4 cellular contexts compared by ENCODE assay signal in the genomic region with DNA sequence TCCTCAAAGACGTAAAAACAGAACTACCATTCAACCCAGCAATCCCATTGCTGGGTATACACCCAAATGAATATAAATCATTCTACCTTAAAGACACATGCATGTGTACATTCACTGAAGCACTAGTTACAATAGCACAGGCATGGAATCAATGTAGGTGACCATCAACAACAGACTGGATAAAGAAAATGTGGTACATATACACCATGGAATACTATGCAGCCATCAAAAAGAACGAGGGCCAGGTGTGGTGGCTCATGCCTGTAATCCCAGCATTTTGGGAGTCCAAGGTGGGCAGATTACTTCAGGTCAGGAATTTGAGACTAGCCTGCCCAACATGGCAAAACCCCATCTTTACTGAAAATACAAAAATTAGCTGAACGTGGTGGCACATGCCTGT.
A peak's percentile ranks its signal among the peaks of the same experiment; 100 is the strongest.
TF ChIP-seq lines count a peak whose summit lies in the region.

No MANE protein-coding gene starts in this region.

TF ChIP-seq in HEK293, 187 proteins besides CTCF, POLR2A, EP300 and RAD21:
- TF ChIP-seq, protein P1, sequence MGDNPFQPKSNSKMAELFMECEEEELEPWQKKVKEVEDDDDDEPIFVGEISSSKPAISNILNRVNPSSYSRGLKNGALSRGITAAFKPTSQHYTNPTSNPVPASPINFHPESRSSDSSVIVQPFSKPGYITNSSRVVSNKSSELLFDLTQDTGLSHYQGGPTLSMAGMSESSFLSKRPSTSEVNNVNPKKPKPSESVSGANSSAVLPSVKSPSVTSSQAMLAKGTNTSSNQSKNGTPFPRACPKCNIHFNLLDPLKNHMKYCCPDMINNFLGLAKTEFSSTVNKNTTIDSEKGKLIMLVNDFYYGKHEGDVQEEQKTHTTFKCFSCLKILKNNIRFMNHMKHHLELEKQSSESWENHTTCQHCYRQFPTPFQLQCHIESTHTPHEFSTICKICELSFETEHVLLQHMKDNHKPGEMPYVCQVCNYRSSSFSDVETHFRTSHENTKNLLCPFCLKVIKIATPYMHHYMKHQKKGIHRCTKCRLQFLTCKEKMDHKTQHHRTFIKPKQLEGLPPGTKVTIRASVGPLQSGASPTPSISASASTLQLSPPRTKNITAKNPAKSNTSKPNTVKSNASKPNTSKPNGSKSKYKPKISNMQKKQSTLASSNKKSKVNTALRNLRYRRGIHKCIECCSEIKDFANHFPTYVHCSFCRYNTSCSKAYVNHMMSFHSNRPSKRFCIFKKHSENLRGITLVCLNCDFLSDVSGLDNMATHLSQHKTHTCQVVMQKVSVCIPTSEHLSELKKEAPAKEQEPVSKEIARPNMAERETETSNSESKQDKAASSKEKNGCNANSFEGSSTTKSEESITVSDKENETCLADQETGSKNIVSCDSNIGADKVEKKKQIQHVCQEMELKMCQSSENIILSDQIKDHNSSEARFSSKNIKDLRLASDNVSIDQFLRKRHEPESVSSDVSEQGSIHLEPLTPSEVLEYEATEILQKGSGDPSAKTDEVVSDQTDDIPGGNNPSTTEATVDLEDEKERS (tag by site-specific recombination; IDR thresholded peaks at IDR 0.05): peak; percentile 66; the same call in 1 of the 2 replicates
- TF ChIP-seq, protein P2, sequence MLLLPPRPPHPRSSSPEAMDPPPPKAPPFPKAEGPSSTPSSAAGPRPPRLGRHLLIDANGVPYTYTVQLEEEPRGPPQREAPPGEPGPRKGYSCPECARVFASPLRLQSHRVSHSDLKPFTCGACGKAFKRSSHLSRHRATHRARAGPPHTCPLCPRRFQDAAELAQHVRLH (tag by site-specific recombination; IDR thresholded peaks at IDR 0.05): peak; percentile 84
- TF ChIP-seq ZNF146 (tag by site-specific recombination; IDR thresholded peaks at IDR 0.05): peak; percentile 99

TF ChIP-seq in WTC11, 78 proteins besides CTCF, POLR2A, EP300 and RAD21:
- TF ChIP-seq GTF2I (CRISPR knock-in tag; conservative IDR thresholded peaks at IDR 0.05): 0 out of 2 replicates have a peak, but pooled peaks have one; percentile 12

TF ChIP-seq in K562, 482 proteins besides CTCF, POLR2A, EP300 and RAD21 (continued from another document):
- TF ChIP-seq RBM25 (IDR thresholded peaks at IDR 0.05; ENCODE audit: low read depth, low read length, severe bottlenecking): peak; percentile 52

TF ChIP-seq in H1, 55 proteins besides CTCF, POLR2A, EP300 and RAD21:
- TF ChIP-seq KDM1A (IDR thresholded peaks at IDR 0.05; ENCODE audit: borderline replicate concordance, low read length): peak; percentile 59; the same call in 1 of the 2 replicates
